13 cellular contexts compared by ENCODE assay signal in the genomic region with DNA sequence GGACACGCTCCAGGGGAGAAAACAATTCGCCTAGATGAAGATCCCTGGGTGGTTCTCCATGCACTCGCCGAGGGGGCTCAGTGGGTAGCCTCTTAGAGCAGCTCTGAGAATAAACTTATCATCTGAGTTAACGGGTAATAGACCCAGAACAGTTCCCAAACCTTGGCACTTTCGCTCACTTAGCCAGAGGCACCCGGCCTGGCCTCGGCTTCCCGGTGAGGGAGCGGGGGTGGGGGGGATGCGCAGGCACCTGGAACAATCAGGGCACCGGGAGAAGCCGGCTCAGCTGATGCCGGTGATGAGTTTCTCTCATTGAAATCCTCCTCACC. TPM values are rescaled to one million over a fixed set of nuclear protein-coding genes. Genes with fewer than 3 reads are reported as not detected.
DNase-seq lines count a peak whose midpoint lies in the region; ATAC-seq, FAIRE-seq and TF ChIP-seq lines count a peak whose summit lies in the region.
"Had no signal": no experiment of that assay in that cellular context is flagged by ENCODE, and none has a peak within 500 bp of the region (broad histone marks: within the 10 kb centered on the region; RNA-seq: fewer than 3 reads in every experiment).

No MANE protein-coding gene starts in this region.

- in situ Hi-C loops in HepG2 (cut with HindIII; ENCODE audit: extremely low pct_ligation_motif_present, low pct_unique_long_range_greater_than_20kb) = no loop called here
- in situ Hi-C loops in GM13977 (cut with MboI; ENCODE audit: low pct_unique_long_range_greater_than_20kb, low sequenced_read_pairs, unreplicated experiment) = no loop called here
- in situ Hi-C loops in brain microvascular endothelial cell (cut with HindIII; ENCODE audit: low pct_ligation_motif_present, low sequenced_read_pairs) = no loop called here

- no peaks in the 10 kb centered on the region for H3K79me2 ChIP-seq in HepG2 (ENCODE audit: insufficient read depth, low read length)
- no peaks in the 10 kb centered on the region for H3K79me2 ChIP-seq in Karpas-422 (ENCODE audit: low read length)

- FAIRE-seq in HepG2 (lab: Jason Lieb, UNC) = no peak
- FAIRE-seq: kidney, TTC549 had no signal

- peaks cover 3% of the 10 kb centered on the region for H3K36me3 Mint-ChIP-seq in chondrocyte (ENCODE audit: low read depth)
- no peaks in the 10 kb centered on the region for H3K36me3 Mint-ChIP-seq in natural killer cell treated with Interleukin-12 subunit alpha and Interleukin-12 subunit beta and Interleukin-15 and Interleukin-18, amount 100 ng/mL, for 72 hours

- H3K9me3 ChIP-seq in HepG2 (ENCODE audit: low read length) (no peaks in the 10 kb centered on the region), right lobe of liver (no peaks in the 10 kb centered on the region), Karpas-422 (ENCODE audit: low read length) (no peaks in the 10 kb centered on the region)

- no peak for TF ChIP-seq CTCF in HepG2 (CRISPR knock-in tag; IDR thresholded peaks at IDR 0.05)
- TF ChIP-seq CTCF in right lobe of liver (IDR thresholded peaks at IDR 0.05) = no peak
- no peak for TF ChIP-seq CTCF in chondrocyte (IDR thresholded peaks at IDR 0.05)
- TF ChIP-seq CTCF in GM13977 (IDR thresholded peaks at IDR 0.05; ENCODE audit: extremely low read depth, insufficient read depth, missing control alignments) = no peak
- TF ChIP-seq CTCF in brain microvascular endothelial cell (IDR thresholded peaks at IDR 0.05; ENCODE audit: low read depth, low read length, missing control alignments) = no peak

- H3K4me3 ChIP-seq in HepG2 (replicated peaks in 1 of 3; ENCODE audit: insufficient read depth in 1 of 3, low read depth in 2 of 3, low read length in 3 of 3) (peak overlapping the region in 1 of 3 experiments; percentile 40; a peak in 1 of 6 replicates), right lobe of liver (no peak overlapping the region), brain microvascular endothelial cell (ENCODE audit: low read depth, low read length) (no peak overlapping the region), Karpas-422 (ENCODE audit: low read length) (no peak overlapping the region)

- POLR2A ChIA-PET in HepG2 (lab: Yijun Ruan, JAX) = no interaction called here

- TF ChIP-seq EP300 in HepG2 (IDR thresholded peaks at IDR 0.05; ENCODE audit: low read depth in 2 of 2, low read length in 2 of 2) (no peak), HepG2 (CRISPR knock-in tag; IDR thresholded peaks at IDR 0.05; ENCODE audit: borderline replicate concordance) (no peak)

- ATAC-seq in HepG2 = no peak
- ATAC-seq in right lobe of liver = no peak
- no peak for ATAC-seq in natural killer cell treated with Interleukin-12 subunit alpha and Interleukin-12 subunit beta and Interleukin-15 and Interleukin-18, amount 100 ng/mL, for 72 hours

- H3K27me3 Mint-ChIP-seq in chondrocyte (ENCODE audit: low read depth) = peaks cover 44% of the 10 kb centered on the region
- peaks cover 20 to 43% of the 10 kb centered on the region in 2 donors for H3K27me3 Mint-ChIP-seq in natural killer cell treated with Interleukin-12 subunit alpha and Interleukin-12 subunit beta and Interleukin-15 and Interleukin-18, amount 100 ng/mL, for 72 hours

- no peaks in the 10 kb centered on the region for H3K9me2 ChIP-seq in Karpas-422 (replicated peaks; ENCODE audit: insufficient read depth, low read length)

- no peak for TF ChIP-seq RAD21 in HepG2 (CRISPR knock-in tag; IDR thresholded peaks at IDR 0.05)

- H2AFZ ChIP-seq in HepG2 (ENCODE audit: low read length) = no peak overlapping the region
- H2AFZ ChIP-seq in Karpas-422 (ENCODE audit: low read length) = no peak overlapping the region

- H3K27ac ChIP-seq in HepG2 (ENCODE audit: extremely low read length, insufficient read depth, low read length) = no peak overlapping the region
- H3K27ac ChIP-seq in right lobe of liver = no peak overlapping the region
- H3K27ac ChIP-seq in brain microvascular endothelial cell = no peak overlapping the region
- H3K27ac ChIP-seq in Karpas-422 (ENCODE audit: low read length) = no peak overlapping the region

- no TSS peak for BruUV-seq in HepG2 (replicated peaks; lab: Mats Ljungman, UMichigan)

- no peaks in the 10 kb centered on the region for H3K4me1 Mint-ChIP-seq in chondrocyte (ENCODE audit: low read depth)
- peaks cover 3 to 4% of the 10 kb centered on the region in 2 donors for H3K4me1 Mint-ChIP-seq in natural killer cell treated with Interleukin-12 subunit alpha and Interleukin-12 subunit beta and Interleukin-15 and Interleukin-18, amount 100 ng/mL, for 72 hours (ENCODE audit: low read depth in 2 of 2)

- peak overlapping the region; percentile 33 for H3K4me3 Mint-ChIP-seq in chondrocyte (ENCODE audit: unreplicated experiment)
- H3K4me3 Mint-ChIP-seq in natural killer cell treated with Interleukin-12 subunit alpha and Interleukin-12 subunit beta and Interleukin-15 and Interleukin-18, amount 100 ng/mL, for 72 hours = peak overlapping the region; percentile 45

- H3K9ac ChIP-seq in HepG2 (ENCODE audit: insufficient read depth, low read depth, low read length) = no peak overlapping the region
- no peak overlapping the region for H3K9ac ChIP-seq in Karpas-422 (ENCODE audit: low read length)

- TF ChIP-seq POLR2A in HepG2 (IDR thresholded peaks at IDR 0.05; ENCODE audit: insufficient read depth in 1 of 2, low read depth in 2 of 2, low read length in 2 of 2) = no peak
- no peak for TF ChIP-seq POLR2A in right lobe of liver (IDR thresholded peaks at IDR 0.05)

- H4K20me1 ChIP-seq in HepG2 (ENCODE audit: insufficient read depth, low read length) = no peaks in the 10 kb centered on the region
- no peaks in the 10 kb centered on the region for H4K20me1 ChIP-seq in Karpas-422 (ENCODE audit: insufficient read depth, low read depth, low read length)

- intact Hi-C loops in HepG2 (cut with micrococcal nuclease; ENCODE audit: unreplicated experiment) = no loop called here
- intact Hi-C loops in right lobe of liver (cut with DNase I) = no loop called here

- H3K4me2 ChIP-seq in HepG2 (ENCODE audit: low read depth, low read length) (peak overlapping the region; percentile 60), Karpas-422 (ENCODE audit: low read depth, low read length, poor library complexity, severe bottlenecking) (no peak overlapping the region)

- WGBS in HepG2 (ENCODE audit: low lambda C conversion rate) = 48% methylated on average over 13 of the region's 14 CpGs
- WGBS in right lobe of liver (ENCODE audit: insufficient coverage, low coverage, low lambda C conversion rate, missing lambda C conversion rate) = 37% methylated on average over 5 of the region's 14 CpGs

- DNase-seq in HepG2 (ENCODE audit: low spot score) = no peak
- no peak for DNase-seq in right lobe of liver
- no peak for DNase-seq in chondrocyte (ENCODE audit: low spot score)
- DNase-seq in natural killer cell treated with Interleukin-12 subunit alpha and Interleukin-12 subunit beta and Interleukin-15 and Interleukin-18, amount 100 ng/mL, for 72 hours (ENCODE audit: low spot score) = no peak
- no peak for DNase-seq in GM13977 (ENCODE audit: low spot score)
- DNase-seq in activated effector memory CD4-positive, alpha-beta T cell treated with Interleukin-2 at 50 U/mL for 16 hours = no peak
- no peak for DNase-seq in brain microvascular endothelial cell
- DNase-seq in Karpas-422 = no peak
- DNase-seq: effector CD8-positive, alpha-beta T cell had no signal

- no peaks in the 10 kb centered on the region for H3K9me3 Mint-ChIP-seq in chondrocyte (ENCODE audit: low read depth)
- no peaks in the 10 kb centered on the region for H3K9me3 Mint-ChIP-seq in natural killer cell treated with Interleukin-12 subunit alpha and Interleukin-12 subunit beta and Interleukin-15 and Interleukin-18, amount 100 ng/mL, for 72 hours

- CTCF ChIA-PET in HepG2 (lab: Yijun Ruan, JAX; ENCODE audit: low intra/inter-chr PET ratio, low total read pairs) = no interaction called here

- H3K36me3 ChIP-seq in HepG2 (replicated peaks in 1 of 2; ENCODE audit: control insufficient read depth in 1 of 2, insufficient read depth in 2 of 2, low read length in 2 of 2) (no peaks in the 10 kb centered on the region), right lobe of liver (no peaks in the 10 kb centered on the region), brain microvascular endothelial cell (replicated peaks) (no peaks in the 10 kb centered on the region), Karpas-422 (ENCODE audit: insufficient read depth, low read length) (no peaks in the 10 kb centered on the region)

- no peaks in the 10 kb centered on the region for H3K4me1 ChIP-seq in HepG2 (ENCODE audit: insufficient read depth, low read length)
- H3K4me1 ChIP-seq in right lobe of liver = peaks cover 0 to 5% (median 0%) of the 10 kb centered on the region in 4 donors
- H3K4me1 ChIP-seq in Karpas-422 (ENCODE audit: low read length) = no peaks in the 10 kb centered on the region

- H3K27ac Mint-ChIP-seq in chondrocyte (ENCODE audit: unreplicated experiment) = no peak overlapping the region
- H3K27ac Mint-ChIP-seq in natural killer cell treated with Interleukin-12 subunit alpha and Interleukin-12 subunit beta and Interleukin-15 and Interleukin-18, amount 100 ng/mL, for 72 hours = no peak overlapping the region
- H3K27ac Mint-ChIP-seq: CD14-positive monocyte had no signal

- peaks cover 0 to 11% of the 10 kb centered on the region in 2 experiments; a peak in 3 of 5 replicates for H3K27me3 ChIP-seq in HepG2 (ENCODE audit: control insufficient read depth in 1 of 2, insufficient read depth in 2 of 2, low read length in 2 of 2)
- peaks cover 5 to 20% of the 10 kb centered on the region in 2 donors for H3K27me3 ChIP-seq in right lobe of liver
- peaks cover 35% of the 10 kb centered on the region for H3K27me3 ChIP-seq in brain microvascular endothelial cell (replicated peaks)
- no peaks in the 10 kb centered on the region for H3K27me3 ChIP-seq in Karpas-422 (ENCODE audit: low read length)

RNA-seq across cellular contexts. Expression of a gene that starts 0.4 kb away (rescaled TPM):
- not detected in 2 replicates for total RNA-seq in HepG2 (2016; rRNA removed; fragmentation: Illumina TruSeq; extraction: Trizol)
- total RNA-seq in HepG2 (2016; cell fraction: cytosol; rRNA removed; fragmentation: Illumina TruSeq; extraction: Trizol; ENCODE audit: low read depth) = not detected in 2 replicates
- total RNA-seq in HepG2 (2016; cell fraction: insoluble cytoplasmic fraction; rRNA removed; fragmentation: Illumina TruSeq; extraction: Trizol) = not detected in 2 replicates
- not detected in 2 replicates for total RNA-seq in HepG2 (2016; cell fraction: membrane; rRNA removed; fragmentation: Illumina TruSeq; extraction: Trizol)
- not detected in 2 replicates for total RNA-seq in HepG2 (2016; cell fraction: nucleus; rRNA removed; fragmentation: Illumina TruSeq; extraction: Trizol)
- polyA plus RNA-seq in HepG2 (2011; rRNA removed) = not detected in 2 replicates
- polyA plus RNA-seq in HepG2 (2011; cell fraction: cytosol; rRNA removed) = not detected in 2 replicates
- not detected in 2 replicates for polyA plus RNA-seq in HepG2 (2011; cell fraction: nucleus; rRNA removed)
- not detected in 2 replicates for polyA plus RNA-seq in HepG2 (2012)
- polyA plus RNA-seq in HepG2 (2016; cell fraction: cytosol; fragmentation: Illumina TruSeq; extraction: Trizol; ENCODE audit: low read depth) = not detected in 2 replicates
- not detected in 2 replicates for polyA plus RNA-seq in HepG2 (2016; cell fraction: insoluble cytoplasmic fraction; fragmentation: Illumina TruSeq; extraction: Trizol; ENCODE audit: low read depth)
- not detected in 2 replicates for polyA plus RNA-seq in HepG2 (2016; cell fraction: membrane; fragmentation: Illumina TruSeq; extraction: Trizol; ENCODE audit: low read depth)
- not detected in 2 replicates for polyA plus RNA-seq in HepG2 (2016; cell fraction: nucleus; fragmentation: Illumina TruSeq; extraction: Trizol; ENCODE audit: insufficient read depth, low read depth)
- polyA minus RNA-seq in HepG2 (2011; rRNA and poly(A)+ RNA removed; ENCODE audit: low replicate concordance) = not detected in 2 replicates
- not detected in 2 replicates for polyA minus RNA-seq in HepG2 (2011; cell fraction: cytosol; rRNA and poly(A)+ RNA removed)
- polyA minus RNA-seq in HepG2 (2011; cell fraction: nucleus; rRNA and poly(A)+ RNA removed) = not detected in 2 replicates
- not detected for total RNA-seq in right lobe of liver
- total RNA-seq in chondrocyte = not detected in 3 replicates
- not detected for total RNA-seq in natural killer cell treated with Interleukin-12 subunit alpha and Interleukin-12 subunit beta and Interleukin-15 and Interleukin-18, amount 100 ng/mL, for 72 hours
- total RNA-seq in Karpas-422 (2014; rRNA removed; shearing (Covaris generic); ENCODE audit: low replicate concordance) = not detected in 2 replicates
- total RNA-seq: kidney, skeletal muscle tissue had no signal
- polyA plus RNA-seq: CD14-positive monocyte had no signal

RNA-seq across cellular contexts. Expression of a gene that starts 6.5 kb away (rescaled TPM):
- total RNA-seq in HepG2 (2016; rRNA removed; fragmentation: Illumina TruSeq; extraction: Trizol) = 0.07 TPM in 1 of 2 replicates, not detected in the other
- total RNA-seq in HepG2 (2016; cell fraction: cytosol; rRNA removed; fragmentation: Illumina TruSeq; extraction: Trizol; ENCODE audit: low read depth) = not detected in 2 replicates
- not detected in 2 replicates for total RNA-seq in HepG2 (2016; cell fraction: insoluble cytoplasmic fraction; rRNA removed; fragmentation: Illumina TruSeq; extraction: Trizol)
- total RNA-seq in HepG2 (2016; cell fraction: membrane; rRNA removed; fragmentation: Illumina TruSeq; extraction: Trizol) = not detected in 2 replicates
- total RNA-seq in HepG2 (2016; cell fraction: nucleus; rRNA removed; fragmentation: Illumina TruSeq; extraction: Trizol) = 0.22 TPM in 1 of 2 replicates, not detected in the other
- 0.04 TPM in 1 of 2 replicates, not detected in the other for polyA plus RNA-seq in HepG2 (2011; rRNA removed)
- polyA plus RNA-seq in HepG2 (2011; cell fraction: cytosol; rRNA removed) = 0.04 TPM in 1 of 2 replicates, not detected in the other
- 0.21 and 0.37 TPM in 2 replicates for polyA plus RNA-seq in HepG2 (2011; cell fraction: nucleus; rRNA removed)
- not detected in 2 replicates for polyA plus RNA-seq in HepG2 (2012)
- not detected in 2 replicates for polyA plus RNA-seq in HepG2 (2016; cell fraction: cytosol; fragmentation: Illumina TruSeq; extraction: Trizol; ENCODE audit: low read depth)
- not detected in 2 replicates for polyA plus RNA-seq in HepG2 (2016; cell fraction: insoluble cytoplasmic fraction; fragmentation: Illumina TruSeq; extraction: Trizol; ENCODE audit: low read depth)
- not detected in 2 replicates for polyA plus RNA-seq in HepG2 (2016; cell fraction: membrane; fragmentation: Illumina TruSeq; extraction: Trizol; ENCODE audit: low read depth)
- 0.34 TPM in 1 of 2 replicates, not detected in the other for polyA plus RNA-seq in HepG2 (2016; cell fraction: nucleus; fragmentation: Illumina TruSeq; extraction: Trizol; ENCODE audit: insufficient read depth, low read depth)
- polyA minus RNA-seq in HepG2 (2011; rRNA and poly(A)+ RNA removed; ENCODE audit: low replicate concordance) = not detected in 2 replicates
- not detected in 2 replicates for polyA minus RNA-seq in HepG2 (2011; cell fraction: cytosol; rRNA and poly(A)+ RNA removed)
- 0.26 TPM in 1 of 2 replicates, not detected in the other for polyA minus RNA-seq in HepG2 (2011; cell fraction: nucleus; rRNA and poly(A)+ RNA removed)
- total RNA-seq in right lobe of liver = under 1 TPM in 1 of 6 experiments, not detected in 5; 0.22 TPM
- 0.18 TPM in 1 of 3 replicates, not detected in the others for total RNA-seq in chondrocyte
- under 1 TPM in 1 of 2 donors, not detected in 1; 0.39 TPM for total RNA-seq in natural killer cell treated with Interleukin-12 subunit alpha and Interleukin-12 subunit beta and Interleukin-15 and Interleukin-18, amount 100 ng/mL, for 72 hours
- 0.07 TPM in 1 of 2 replicates, not detected in the other for total RNA-seq in Karpas-422 (2014; rRNA removed; shearing (Covaris generic); ENCODE audit: low replicate concordance)
- polyA plus RNA-seq: CD14-positive monocyte had no signal
